ENCODE assay signal across 21 cellular contexts in the genomic region with DNA sequence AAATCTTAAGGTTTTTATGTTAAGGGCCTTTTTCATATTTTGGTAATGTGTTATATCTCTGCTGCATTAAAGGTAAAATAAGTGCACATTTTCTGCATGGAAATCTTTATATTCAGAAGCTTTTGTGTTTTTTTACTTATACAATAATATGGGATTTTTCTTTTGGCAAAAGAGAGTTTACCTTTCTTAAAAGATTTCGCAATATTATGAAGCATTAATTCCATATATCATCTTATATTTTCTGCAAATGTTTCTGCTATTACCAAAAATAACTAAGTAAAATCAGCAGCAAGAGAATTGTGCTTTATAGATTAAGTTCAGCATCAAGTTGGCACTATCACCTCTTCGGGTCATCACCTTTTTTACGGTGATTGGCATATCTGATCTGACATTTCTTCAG.
DNase-seq lines count a peak whose midpoint lies in the region; ATAC-seq, FAIRE-seq and TF ChIP-seq lines count a peak whose summit lies in the region.
"Had no signal": no experiment of that assay in that cellular context is flagged by ENCODE, and none has a peak within 500 bp of the region (broad histone marks: within the 10 kb centered on the region; RNA-seq: fewer than 3 reads in every experiment).

No MANE protein-coding gene starts in this region.

- no peak overlapping the region for H2BK20ac ChIP-seq in IMR-90 (ENCODE audit: low read depth, low read length)
- H2BK20ac ChIP-seq in H1 (ENCODE audit: low read length) = no peak overlapping the region

- no peak overlapping the region for H2BK120ac ChIP-seq in IMR-90 (ENCODE audit: low read depth, low read length)
- H2BK120ac ChIP-seq in H1 (replicated peaks; ENCODE audit: low read depth, low read length) = no peak overlapping the region

- H3K27me3 Mint-ChIP-seq in CD8-positive, alpha-beta memory T cell = no peaks in the 10 kb centered on the region
- no peaks in the 10 kb centered on the region for H3K27me3 Mint-ChIP-seq in Calu3 (ENCODE audit: unreplicated experiment)
- no peaks in the 10 kb centered on the region for H3K27me3 Mint-ChIP-seq in endothelial cell (ENCODE audit: unreplicated experiment)
- H3K27me3 Mint-ChIP-seq: B cell; CD4-positive, alpha-beta T cell had no signal

- ATAC-seq in IMR-90 (ENCODE audit: low read depth) = no peak
- ATAC-seq: A549; CD8-positive, alpha-beta T cell had no signal

- dilution Hi-C loops in IMR-90 (cut with HindIII; ENCODE audit: low sequenced_read_pairs, unreplicated experiment) = no loop called here

- H3K27ac ChIP-seq in IMR-90 (ENCODE audit: insufficient read depth, low read length) (no peak overlapping the region), H1 (ENCODE audit: low read depth, low read length) (no peak overlapping the region), kidney (ENCODE audit: low read depth in 2 of 2, low read length in 2 of 2) (no peak overlapping the region)
- H3K27ac ChIP-seq in CD8-positive, alpha-beta memory T cell (ENCODE audit: low read depth, low read length) = no peak overlapping the region
- H3K27ac ChIP-seq: 22Rv1; A549; BLaER1 treated with 17β-estradiol and CSF1 and Interleukin-3, amounts not matched to agents 10 nM and 100 nM; C4-2B had no signal

- no peaks in the 10 kb centered on the region for H3K23me2 ChIP-seq in H1 (ENCODE audit: low read depth, low read length)

- no peak overlapping the region for H3K27ac Mint-ChIP-seq in CD8-positive, alpha-beta memory T cell
- H3K27ac Mint-ChIP-seq in Calu3 (ENCODE audit: unreplicated experiment) (no peak overlapping the region), endothelial cell (ENCODE audit: unreplicated experiment) (no peak overlapping the region)
- H3K27ac Mint-ChIP-seq: B cell; CD4-positive, alpha-beta T cell; CD8-positive, alpha-beta T cell had no signal

- H2BK15ac ChIP-seq in IMR-90 (ENCODE audit: low read depth, low read length) (no peak overlapping the region), H1 (ENCODE audit: low read length) (no peak overlapping the region)

- H3K56ac ChIP-seq in IMR-90 (ENCODE audit: extremely low read depth, insufficient read depth, low read length) (no peak overlapping the region), H1 (replicated peaks; ENCODE audit: insufficient read length, low read depth, low read length) (no peak overlapping the region)

- in situ Hi-C loops in IMR-90 (cut with MboI; ENCODE audit: low sequenced_read_pairs) = no loop called here

- BruUV-seq in IMR-90 (replicated peaks; lab: Mats Ljungman, UMichigan) (no TSS peak), Calu3 (replicated peaks; lab: Mats Ljungman, UMichigan) (no TSS peak)

- TF ChIP-seq CTCF in IMR-90 (conservative IDR thresholded peaks at IDR 0.05; ENCODE audit: low read depth, low read length) (no peak), H1 (IDR thresholded peaks at IDR 0.05; ENCODE audit: control extremely low read depth in 1 of 3, insufficient read depth in 1 of 3, low read depth in 1 of 3, low read length in 3 of 3) (no peak), kidney (IDR thresholded peaks at IDR 0.05; ENCODE audit: borderline replicate concordance, extremely low read depth, insufficient read depth) (no peak), Calu3 (IDR thresholded peaks at IDR 0.05; ENCODE audit: unreplicated experiment) (no peak), endothelial cell (IDR thresholded peaks at IDR 0.05; ENCODE audit: unreplicated experiment) (no peak)

- H2AK9ac ChIP-seq in IMR-90 (replicated peaks; ENCODE audit: low read depth, low read length, poor library complexity) = no peak overlapping the region

- TF ChIP-seq RAD21 in IMR-90 (IDR thresholded peaks at IDR 0.05; ENCODE audit: low read length) = no peak
- no peak for TF ChIP-seq RAD21 in H1 (IDR thresholded peaks at IDR 0.05 in 1 of 2, conservative IDR thresholded peaks at IDR 0.05 in 1 of 2; ENCODE audit: low read depth in 2 of 2, low read length in 2 of 2)

- H3K9ac ChIP-seq in IMR-90 (ENCODE audit: low read depth, low read length) (no peak overlapping the region), H1 (replicated peaks in 1 of 4; ENCODE audit: extremely low read depth in 1 of 4, low read depth in 3 of 4, low read length in 3 of 4) (no peak overlapping the region), kidney (ENCODE audit: low read length in 2 of 2) (no peak overlapping the region)
- H3K9ac ChIP-seq: BLaER1 treated with 17β-estradiol and CSF1 and Interleukin-3, amounts not matched to agents 10 nM and 100 nM had no signal

- H3K4me1 ChIP-seq in IMR-90 (ENCODE audit: control insufficient read depth, insufficient read depth, low read length) = no peaks in the 10 kb centered on the region
- H3K4me1 ChIP-seq in H1 (replicated peaks in 1 of 4; ENCODE audit: control insufficient read depth in 3 of 4, insufficient read depth in 4 of 4, low read length in 3 of 4) = no peaks in the 10 kb centered on the region
- H3K4me1 ChIP-seq in kidney (ENCODE audit: control insufficient read depth in 1 of 2, insufficient read depth in 1 of 2, low read depth in 1 of 2, low read length in 2 of 2) = no peaks in the 10 kb centered on the region
- H3K4me1 ChIP-seq in CD8-positive, alpha-beta memory T cell (ENCODE audit: insufficient read depth, low read length) = no peaks in the 10 kb centered on the region
- H3K4me1 ChIP-seq: A549; BLaER1 treated with 17β-estradiol and CSF1 and Interleukin-3, amounts not matched to agents 10 nM and 100 nM had no signal

- TF ChIP-seq POLR2A in IMR-90 (IDR thresholded peaks at IDR 0.05; ENCODE audit: low read depth, low read length) = no peak
- no peak for TF ChIP-seq POLR2A in H1 (IDR thresholded peaks at IDR 0.05; ENCODE audit: control extremely low read depth in 1 of 2, low read depth in 2 of 2, low read length in 2 of 2)

- no peak overlapping the region for H2BK5ac ChIP-seq in IMR-90 (ENCODE audit: low read depth, low read length, poor library complexity, severe bottlenecking)
- no peak overlapping the region for H2BK5ac ChIP-seq in H1 (ENCODE audit: low read depth, low read length)

- H3K4me2 ChIP-seq in IMR-90 (ENCODE audit: low read depth, low read length) = no peak overlapping the region
- no peak overlapping the region for H3K4me2 ChIP-seq in H1 (ENCODE audit: insufficient read depth in 1 of 2, low read depth in 2 of 2, low read length in 2 of 2)
- H3K4me2 ChIP-seq: A549; BLaER1 treated with 17β-estradiol and CSF1 and Interleukin-3, amounts not matched to agents 10 nM and 100 nM had no signal

- H3K79me2 ChIP-seq in H1 (ENCODE audit: control insufficient read depth in 1 of 2, insufficient read depth in 2 of 2, low read length in 2 of 2) = no peaks in the 10 kb centered on the region

- no peak overlapping the region for H3K4ac ChIP-seq in IMR-90 (ENCODE audit: low read depth, low read length)
- H3K4ac ChIP-seq in H1 (replicated peaks; ENCODE audit: insufficient read length, low read depth, low read length) = no peak overlapping the region

- no peak overlapping the region for H3K4me3 Mint-ChIP-seq in CD8-positive, alpha-beta memory T cell
- H3K4me3 Mint-ChIP-seq in Calu3 (ENCODE audit: low read depth, unreplicated experiment) (no peak overlapping the region), endothelial cell (ENCODE audit: unreplicated experiment) (no peak overlapping the region)
- H3K4me3 Mint-ChIP-seq: B cell; CD4-positive, alpha-beta T cell; CD8-positive, alpha-beta T cell had no signal

- H3K14ac ChIP-seq in IMR-90 (replicated peaks; ENCODE audit: low read depth, low read length) (no peak overlapping the region), H1 (ENCODE audit: insufficient read length) (no peak overlapping the region)

- H2AK5ac ChIP-seq in IMR-90 (ENCODE audit: low read depth, low read length) (no peak overlapping the region), H1 (ENCODE audit: low read depth, low read length) (no peak overlapping the region)

- H3K27me3 ChIP-seq in IMR-90 (ENCODE audit: control insufficient read depth, insufficient read depth, low read length) (no peaks in the 10 kb centered on the region), H1 (replicated peaks in 1 of 4; ENCODE audit: control insufficient read depth in 3 of 4, extremely low read depth in 1 of 4, insufficient read depth in 3 of 4, low read length in 3 of 4) (no peaks in the 10 kb centered on the region)
- no peaks in the 10 kb centered on the region for H3K27me3 ChIP-seq in CD8-positive, alpha-beta memory T cell (ENCODE audit: insufficient read depth, low read length, poor library complexity, severe bottlenecking)
- H3K27me3 ChIP-seq: BLaER1 treated with 17β-estradiol and CSF1 and Interleukin-3, amounts not matched to agents 10 nM and 100 nM had no signal

- FAIRE-seq in H1 (lab: Jason Lieb, UNC) (no peak), kidney (lab: Jason Lieb, UNC) (peak; percentile 6)
- FAIRE-seq: A549, D721Med, G401.6, GM12891, GM19239 had no signal

- TF ChIP-seq EP300 in H1 (IDR thresholded peaks at IDR 0.05; ENCODE audit: borderline replicate concordance in 1 of 2, low read depth in 2 of 2, low read length in 2 of 2) = no peak

- no peaks in the 10 kb centered on the region for H3K36me3 ChIP-seq in IMR-90 (ENCODE audit: control insufficient read depth, insufficient read depth, low read length)
- H3K36me3 ChIP-seq in H1 (ENCODE audit: control insufficient read depth in 2 of 4, insufficient read depth in 4 of 4, low read length in 3 of 4) = no peaks in the 10 kb centered on the region
- no peaks in the 10 kb centered on the region for H3K36me3 ChIP-seq in kidney (ENCODE audit: control insufficient read depth in 1 of 2, insufficient read depth in 2 of 2, low read length in 2 of 2)
- H3K36me3 ChIP-seq in CD8-positive, alpha-beta memory T cell (ENCODE audit: insufficient read depth, low read length) = no peaks in the 10 kb centered on the region
- H3K36me3 ChIP-seq: BLaER1 treated with 17β-estradiol and CSF1 and Interleukin-3, amounts not matched to agents 10 nM and 100 nM had no signal

- intact Hi-C loops in IMR-90 (cut with micrococcal nuclease) (no loop called here), kidney (cut with DNase I) (no loop called here), Calu3 (cut with micrococcal nuclease; ENCODE audit: unreplicated experiment) (no loop called here)

- H3K9me3 ChIP-seq in IMR-90 (ENCODE audit: control insufficient read depth, insufficient read depth, low read length) = peaks cover 4% of the 10 kb centered on the region
- H3K9me3 ChIP-seq in H1 (ENCODE audit: insufficient read depth in 2 of 2, low read depth in 1 of 2, low read length in 1 of 2) = no peaks in the 10 kb centered on the region
- H3K9me3 ChIP-seq in kidney (ENCODE audit: control insufficient read depth in 1 of 2, low read length in 2 of 2) = no peaks in the 10 kb centered on the region
- H3K9me3 ChIP-seq in CD8-positive, alpha-beta memory T cell (ENCODE audit: low read length) = no peaks in the 10 kb centered on the region
- H3K9me3 ChIP-seq: A549; BLaER1 treated with 17β-estradiol and CSF1 and Interleukin-3, amounts not matched to agents 10 nM and 100 nM had no signal

- no CpG with 5 or more reads among the region's 3 CpGs for WGBS in IMR-90 (ENCODE audit: extremely low coverage in 2 of 2, insufficient read length in 1 of 2), 2 experiments
- 95% methylated on average over 3 of the region's 3 CpGs; no CpG with 5 or more reads in 1 of the 2 experiments for WGBS in H1 (ENCODE audit: extremely low coverage in 1 of 2, insufficient coverage in 1 of 2, insufficient read length in 1 of 2, insufficient replicate concordance in 2 of 2, low coverage in 1 of 2, low lambda C conversion rate in 2 of 2, missing lambda C conversion rate in 1 of 2), 2 experiments

- DNase-seq in IMR-90 = no peak
- DNase-seq in H1 (ENCODE audit: low read depth in 1 of 2, low spot score in 2 of 2) = no peak
- no peak for DNase-seq in kidney
- DNase-seq in CD8-positive, alpha-beta memory T cell = no peak
- DNase-seq in Calu3 = no peak
- no peak for DNase-seq in endothelial cell (ENCODE audit: low spot score)
- DNase-seq: AML-193; CD4-positive, alpha-beta T cell; CD8-positive, alpha-beta T cell; COR-L47; DMS79 treated with DMSO at 0.1 percent for 48 hours; GF-D8 had no signal

- H4K5ac ChIP-seq in IMR-90 (ENCODE audit: low read depth, low read length) (no peak overlapping the region), H1 (ENCODE audit: insufficient read length, low read depth, low read length) (no peak overlapping the region)

- H3K18ac ChIP-seq in IMR-90 (ENCODE audit: low read depth, low read length) = no peak overlapping the region
- H3K18ac ChIP-seq in H1 (ENCODE audit: extremely low read depth, low read length) = no peak overlapping the region

- H3K36me3 Mint-ChIP-seq in CD8-positive, alpha-beta memory T cell = no peaks in the 10 kb centered on the region
- H3K36me3 Mint-ChIP-seq in Calu3 (ENCODE audit: insufficient read depth, unreplicated experiment) (no peaks in the 10 kb centered on the region), endothelial cell (ENCODE audit: low read depth, unreplicated experiment) (no peaks in the 10 kb centered on the region)
- H3K36me3 Mint-ChIP-seq: CD8-positive, alpha-beta T cell had no signal

- H4K8ac ChIP-seq in IMR-90 (ENCODE audit: low read depth in 2 of 2, low read length in 2 of 2) (no peak overlapping the region), H1 (ENCODE audit: extremely low read depth, insufficient read depth, low read length) (no peak overlapping the region)

- H3K4me1 Mint-ChIP-seq in CD8-positive, alpha-beta memory T cell = no peaks in the 10 kb centered on the region
- no peaks in the 10 kb centered on the region for H3K4me1 Mint-ChIP-seq in Calu3 (ENCODE audit: low read depth, unreplicated experiment)
- no peaks in the 10 kb centered on the region for H3K4me1 Mint-ChIP-seq in endothelial cell (ENCODE audit: unreplicated experiment)
- H3K4me1 Mint-ChIP-seq: B cell had no signal

- H4K20me1 ChIP-seq in IMR-90 (ENCODE audit: insufficient read depth, low read length) (no peaks in the 10 kb centered on the region), H1 (replicated peaks in 1 of 2; ENCODE audit: control insufficient read depth in 1 of 2, insufficient read depth in 2 of 2, low read length in 2 of 2) (no peaks in the 10 kb centered on the region)
- H4K20me1 ChIP-seq: BLaER1 treated with 17β-estradiol and CSF1 and Interleukin-3, amounts not matched to agents 10 nM and 100 nM had no signal

- no peak overlapping the region for H3K4me3 ChIP-seq in IMR-90 (ENCODE audit: insufficient read depth, low read depth, low read length)
- H3K4me3 ChIP-seq in H1 (ENCODE audit: extremely low read depth in 1 of 4, insufficient read depth in 2 of 4, low read depth in 3 of 4, low read length in 4 of 4) = no peak overlapping the region
- no peak overlapping the region for H3K4me3 ChIP-seq in kidney (ENCODE audit: low read length in 2 of 2)
- H3K4me3 ChIP-seq in CD8-positive, alpha-beta memory T cell (ENCODE audit: low read length) = no peak overlapping the region
- H3K4me3 ChIP-seq: A549; BLaER1 treated with 17β-estradiol and CSF1 and Interleukin-3, amounts not matched to agents 10 nM and 100 nM had no signal

- no peak overlapping the region for H2BK12ac ChIP-seq in H1 (ENCODE audit: low read depth, low read length)

- H3K9me1 ChIP-seq in IMR-90 (ENCODE audit: insufficient read depth, low read length) = no peaks in the 10 kb centered on the region

- CTCF ChIA-PET in IMR-90 (lab: Yijun Ruan, JAX) = no interaction called here
- CTCF ChIA-PET in H1 (lab: Charles Lee; ENCODE audit: partially characterized antibody) = interaction anchor here (0.6 kb wide), 1 partner anchor 1763 kb away, joined by 4 read pairs; no protein-coding TSS in a partner anchor
- CTCF ChIA-PET in CD8-positive, alpha-beta memory T cell (lab: Charles Lee) = no interaction called here
- CTCF ChIA-PET in Calu3 (lab: Charles Lee) = no interaction called here

- H3K23ac ChIP-seq in IMR-90 (ENCODE audit: low read depth, low read length) = no peak overlapping the region
- no peak overlapping the region for H3K23ac ChIP-seq in H1 (ENCODE audit: insufficient read length)

- H3K79me1 ChIP-seq in IMR-90 (ENCODE audit: low read depth in 1 of 2, low read length in 2 of 2) = no peaks in the 10 kb centered on the region
- no peaks in the 10 kb centered on the region for H3K79me1 ChIP-seq in H1 (ENCODE audit: low read depth, low read length)

- H3K9me3 Mint-ChIP-seq in CD8-positive, alpha-beta memory T cell = peaks cover 4 to 32% (median 8%) of the 10 kb centered on the region in 5 donors
- H3K9me3 Mint-ChIP-seq in Calu3 (ENCODE audit: low read depth, unreplicated experiment) (peaks cover 8% of the 10 kb centered on the region), endothelial cell (ENCODE audit: unreplicated experiment) (no peaks in the 10 kb centered on the region)

- H2AFZ ChIP-seq in IMR-90 (replicated peaks; ENCODE audit: low read length, poor library complexity) = no peak overlapping the region
- H2AFZ ChIP-seq in H1 (ENCODE audit: low read length) = no peak overlapping the region

- H4K91ac ChIP-seq in IMR-90 (ENCODE audit: insufficient read depth, low read depth, low read length) (no peak overlapping the region), H1 (replicated peaks; ENCODE audit: insufficient read length, low read length) (no peak overlapping the region)

- POLR2A ChIA-PET in IMR-90 (lab: Charles Lee; ENCODE audit: unreplicated experiment) = no interaction called here
- POLR2A ChIA-PET in H1 (lab: Charles Lee; ENCODE audit: partially characterized antibody) = no interaction called here
- POLR2A ChIA-PET in CD8-positive, alpha-beta memory T cell (lab: Charles Lee) = no interaction called here
